14 cellular contexts compared by ENCODE assay signal in genomic region chr4:39062499-39062898, GRCh38. TPM values are rescaled to one million over a fixed set of nuclear protein-coding genes. Genes with fewer than 3 reads are reported as not detected.
DNase-seq lines count a peak whose midpoint lies in the region; ATAC-seq and TF ChIP-seq lines count a peak whose summit lies in the region.
"Had no signal": no experiment of that assay in that cellular context is flagged by ENCODE, and none has a peak within 500 bp of the region (broad histone marks: within the 10 kb centered on the region; RNA-seq: fewer than 3 reads in every experiment).

No MANE protein-coding gene starts in this region.

- peaks cover 37% of the 10 kb centered on the region for H3K4me1 Mint-ChIP-seq in activated B cell treated with CpG ODN at 0.5 μM for 24 hours

- H3K36me3 Mint-ChIP-seq in activated B cell treated with CpG ODN at 0.5 μM for 24 hours (ENCODE audit: low read depth) = peaks cover 5% of the 10 kb centered on the region

- H3K4me1 ChIP-seq in smooth muscle cell (ENCODE audit: low read depth) = peaks cover 11% of the 10 kb centered on the region

- H3K27me3 Mint-ChIP-seq in activated B cell treated with CpG ODN at 0.5 μM for 24 hours = no peaks in the 10 kb centered on the region

- intact Hi-C loops in activated B cell treated with CpG ODN at 0.5 μM for 24 hours (cut with micrococcal nuclease) = no loop called here

- no peak overlapping the region for H3K9ac ChIP-seq in smooth muscle cell (ENCODE audit: low read depth)
- H3K9ac ChIP-seq: BLaER1 treated with 17β-estradiol and CSF1 and Interleukin-3, amounts not matched to agents 10 nM and 100 nM had no signal

- H3K4me3 Mint-ChIP-seq in activated B cell treated with CpG ODN at 0.5 μM for 24 hours = no peak overlapping the region

- peak overlapping the region; percentile 21 for H3K27ac Mint-ChIP-seq in activated B cell treated with CpG ODN at 0.5 μM for 24 hours

- no peaks in the 10 kb centered on the region for H3K27me3 ChIP-seq in smooth muscle cell (ENCODE audit: low read depth)
- H3K27me3 ChIP-seq: BLaER1 treated with 17β-estradiol and CSF1 and Interleukin-3, amounts not matched to agents 10 nM and 100 nM had no signal

- H3K9me3 Mint-ChIP-seq in activated B cell treated with CpG ODN at 0.5 μM for 24 hours = no peaks in the 10 kb centered on the region

- H4K20me1 ChIP-seq in smooth muscle cell (ENCODE audit: low read depth) = peaks cover 32% of the 10 kb centered on the region

- H2AFZ ChIP-seq in smooth muscle cell (ENCODE audit: low read depth) = peak overlapping the region; percentile 36

- H3K4me3 ChIP-seq in iPS-18c (ENCODE audit: insufficient read depth, low read depth, low read length) (peak overlapping the region; percentile 17; the same call in 1 of the 2 replicates), smooth muscle cell (peak overlapping the region; percentile 19)
- H3K4me3 ChIP-seq: BLaER1 treated with 17β-estradiol and CSF1 and Interleukin-3, amounts not matched to agents 10 nM and 100 nM; skin epidermis had no signal

- DNase-seq in activated B cell treated with CpG ODN at 0.5 μM for 24 hours = no peak
- DNase-seq in smooth muscle cell (lab: John Stamatoyannopoulos, UW; ENCODE audit: unreplicated experiment) = no peak
- no peak for DNase-seq in left lobe of liver (ENCODE audit: low spot score)
- no peak for DNase-seq in T-helper 9 cell
- DNase-seq in NCI-H2081 (lab: John Stamatoyannopoulos, UW) = no peak
- DNase-seq: activated effector memory CD4-positive, alpha-beta T cell treated with Interleukin-2 at 50 U/mL for 16 hours; NCI-H146; NCI-H446 treated with DMSO at 0.1 percent for 48 hours; stimulated activated naive CD4-positive, alpha-beta T cell had no signal

- no peaks in the 10 kb centered on the region for H3K9me3 ChIP-seq in iPS-18c (ENCODE audit: control insufficient read depth, insufficient read depth, low read length)
- no peaks in the 10 kb centered on the region for H3K9me3 ChIP-seq in smooth muscle cell (replicated peaks; ENCODE audit: low read depth)
- H3K9me3 ChIP-seq: BLaER1 treated with 17β-estradiol and CSF1 and Interleukin-3, amounts not matched to agents 10 nM and 100 nM had no signal

- CTCF ChIA-PET in activated B cell treated with CpG ODN at 0.5 μM for 24 hours (lab: Charles Lee) = interaction anchor here (0.6 kb wide), 1 partner anchor 14 kb away, joined by 4 read pairs; no protein-coding TSS in a partner anchor

- ATAC-seq in GM18907 (IDR thresholded peaks at IDR 0.05; ENCODE audit: unreplicated experiment) = peak; percentile 42
- ATAC-seq in activated B cell treated with CpG ODN at 0.5 μM for 24 hours (ENCODE audit: low read depth) = no peak
- ATAC-seq in left lobe of liver = no peak
- ATAC-seq: esophagus mucosa had no signal

- no peaks in the 10 kb centered on the region for H3F3A ChIP-seq in smooth muscle cell (ENCODE audit: low read depth)

- no peaks in the 10 kb centered on the region for H3K36me3 ChIP-seq in smooth muscle cell (ENCODE audit: low read depth)
- H3K36me3 ChIP-seq: BLaER1 treated with 17β-estradiol and CSF1 and Interleukin-3, amounts not matched to agents 10 nM and 100 nM had no signal

- POLR2A ChIA-PET in activated B cell treated with CpG ODN at 0.5 μM for 24 hours (lab: Charles Lee) = interaction anchor here (0.6 to 1.3 kb wide), 2 partner anchors 12 to 44 kb away, joined by 3 to 4 read pairs; no protein-coding TSS in a partner anchor

- H3K4me2 ChIP-seq in smooth muscle cell = peak overlapping the region; percentile 69

- 46% methylated on average over 6 of the region's 6 CpGs for WGBS in smooth muscle cell (ENCODE audit: low lambda C conversion rate)

- no peak overlapping the region for H3K27ac ChIP-seq in smooth muscle cell (ENCODE audit: low read depth)
- H3K27ac ChIP-seq: BLaER1 treated with 17β-estradiol and CSF1 and Interleukin-3, amounts not matched to agents 10 nM and 100 nM; skin epidermis had no signal

- TF ChIP-seq CTCF in activated B cell treated with CpG ODN at 0.5 μM for 24 hours (IDR thresholded peaks at IDR 0.05) = no peak
- no peak for TF ChIP-seq CTCF in smooth muscle cell (IDR thresholded peaks at IDR 0.05; ENCODE audit: borderline replicate concordance, insufficient read depth, poor library complexity, severe bottlenecking)

- peaks cover 73% of the 10 kb centered on the region for H3K79me2 ChIP-seq in smooth muscle cell (ENCODE audit: low read depth)

RNA-seq across cellular contexts. Expression of gene KLHL5, which starts 0.5 kb away (rescaled TPM):
- total RNA-seq in activated B cell treated with CpG ODN at 0.5 μM for 24 hours = 49.5 and 61.5 TPM in 2 replicates
- total RNA-seq in smooth muscle cell = 34.7 and 56.2 TPM in 2 replicates
- 28.4 and 31.9 TPM in 2 replicates for polyA plus RNA-seq in smooth muscle cell
- 30.4 TPM for total RNA-seq in left lobe of liver

RNA-seq across cellular contexts. Expression of gene TMEM156, which starts 30.3 kb away (rescaled TPM):
- total RNA-seq in activated B cell treated with CpG ODN at 0.5 μM for 24 hours = 26.0 and 29.5 TPM in 2 replicates
- total RNA-seq in smooth muscle cell = 0.04 TPM in 1 of 2 replicates, not detected in the other
- 0.71 TPM in 1 of 2 replicates, not detected in the other for polyA plus RNA-seq in smooth muscle cell
- 0.55 TPM for total RNA-seq in left lobe of liver

Comparison
In these comparisons a context has a peak if more than half of its experiments do, and no peak if none do; other contexts are left out.
1. RNA of gene TMEM156, which starts 30.3 kb away (total RNA-seq): 26.0 to 29.5 TPM in activated B cell treated with CpG ODN at 0.5 μM for 24 hours; 0.55 TPM in left lobe of liver (single experiment) and 0.04 TPM in smooth muscle cell; every median in the first group is over 10 times any median in the second.